In the genomic region with DNA sequence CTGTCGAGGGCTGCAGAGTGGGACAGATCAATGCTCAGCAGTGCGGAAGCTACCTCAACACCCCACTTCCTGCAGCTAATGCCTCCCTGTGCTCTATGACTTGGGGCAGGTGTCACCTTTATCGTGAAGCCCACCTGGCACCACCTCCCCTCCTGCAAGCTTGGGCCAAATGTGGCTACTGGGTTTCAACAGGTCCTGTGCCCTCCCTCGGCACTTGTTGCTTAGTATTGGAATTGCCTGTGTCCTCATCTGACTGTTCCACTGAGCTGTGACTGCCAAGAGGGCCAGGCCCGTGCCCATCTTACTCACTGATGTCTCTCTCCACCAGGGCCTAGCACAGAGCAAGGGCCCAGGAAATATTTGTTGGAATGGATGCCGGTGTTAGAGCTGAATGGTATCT, we compare ENCODE assay signal across 27 cellular contexts.
"Had no signal": no experiment of that assay in that cellular context is flagged by ENCODE, and none has a peak within 500 bp of the region (broad histone marks: within the 10 kb centered on the region; RNA-seq: fewer than 3 reads in every experiment).

No MANE protein-coding gene starts in this region.

- FAIRE-seq: endometrium, islet of Langerhans, keratinocyte had no signal

- H3K27me3 ChIP-seq: colonic mucosa, esophagus squamous epithelium, gastrocnemius medialis, heart right ventricle, left lung had no signal

- H3K9me3 ChIP-seq: colonic mucosa, esophagus squamous epithelium, gastrocnemius medialis, heart right ventricle, left lung, lower lobe of right lung, mucosa of descending colon had no signal

- H3K9me3 Mint-ChIP-seq: dendritic cell treated with granulocyte-macrophage colony-stimulating factor and Interleukin-4, amounts not matched to agents 40 ng/mL and 50 ng/mL, for 4 days; effector memory CD8-positive, alpha-beta T cell; endodermal cell; mesothelial cell of epicardium; naive B cell had no signal

- H3K4me3 ChIP-seq: colonic mucosa, esophagus squamous epithelium, gastrocnemius medialis, heart right ventricle, left lung, lower lobe of right lung, mucosa of descending colon had no signal

- H3K27ac ChIP-seq: colonic mucosa, epithelial cell of prostate, esophagus squamous epithelium, gastrocnemius medialis, heart right ventricle, left lung, lower lobe of right lung had no signal

- ATAC-seq: effector memory CD8-positive, alpha-beta T cell; gastrocnemius medialis; heart right ventricle; left cardiac atrium; left lung; left ventricle myocardium superior; lower lobe of right lung had no signal

- DNase-seq: colonic mucosa; cortex of kidney; effector CD8-positive, alpha-beta T cell; effector memory CD8-positive, alpha-beta T cell; endodermal cell; erythroblast; esophagus squamous epithelium; foreskin fibroblast; foreskin melanocyte; gastrocnemius medialis; glutamatergic neuron; head of caudate nucleus; heart right ventricle; hippocampal formation; left cardiac atrium; left lung; left ventricle myocardium superior; lower lobe of right lung; mesenchymal stem cell; mucosa of descending colon; naive B cell had no signal

- H3K27ac Mint-ChIP-seq: dendritic cell treated with granulocyte-macrophage colony-stimulating factor and Interleukin-4, amounts not matched to agents 40 ng/mL and 50 ng/mL, for 4 days; effector memory CD8-positive, alpha-beta T cell; endodermal cell; mesothelial cell of epicardium had no signal

- H3K4me1 Mint-ChIP-seq: endodermal cell, mesothelial cell of epicardium, naive B cell had no signal

- H3K27me3 Mint-ChIP-seq: dendritic cell treated with granulocyte-macrophage colony-stimulating factor and Interleukin-4, amounts not matched to agents 40 ng/mL and 50 ng/mL, for 4 days; effector memory CD8-positive, alpha-beta T cell; naive B cell had no signal

- H3K4me3 Mint-ChIP-seq: dendritic cell treated with granulocyte-macrophage colony-stimulating factor and Interleukin-4, amounts not matched to agents 40 ng/mL and 50 ng/mL, for 4 days; effector memory CD8-positive, alpha-beta T cell; endodermal cell; mesothelial cell of epicardium had no signal

- H3K4me1 ChIP-seq: colonic mucosa, esophagus squamous epithelium, gastrocnemius medialis, heart right ventricle, left lung, lower lobe of right lung had no signal
